In genomic region chr4:176902710-176903323, GRCh38 we compare ENCODE assay signal across 8 cellular contexts.
DNase-seq lines count a peak whose midpoint lies in the region; ATAC-seq and TF ChIP-seq lines count a peak whose summit lies in the region.

No MANE protein-coding gene starts in this region.

- no peaks in the 10 kb centered on the region for H3K27me3 ChIP-seq in uterus

- H3K4me1 Mint-ChIP-seq in activated T-cell treated with anti-CD3 and anti-CD28 coated beads, Interleukin-2, amount 50 U/mL, for 4 hours (ENCODE audit: low read depth), result no peaks in the 10 kb centered on the region
- peaks cover 7% of the 10 kb centered on the region for H3K4me1 Mint-ChIP-seq in stimulated activated naive CD8-positive, alpha-beta T cell treated with anti-CD3 and anti-CD28 coated beads, Interleukin-15, amount 100 ng/mL, for 72 hours

- peak overlapping the region; percentile 1; the same call in 1 of the 2 replicates for H3K4me3 ChIP-seq in WI38 (ENCODE audit: low read depth, low read length)
- H3K4me3 ChIP-seq in uterus, result no peak overlapping the region

- H3K27ac ChIP-seq in uterus, result no peak overlapping the region

- no peaks in the 10 kb centered on the region for H3K36me3 ChIP-seq in uterus

- H3K9me3 ChIP-seq in uterus, result no peaks in the 10 kb centered on the region

- peak; percentile 80 to 81 for ATAC-seq in activated T-cell treated with anti-CD3 and anti-CD28 coated beads, Interleukin-2, amount 50 U/mL, for 4 hours
- peak; percentile 83 for ATAC-seq in HG03066 (IDR thresholded peaks at IDR 0.05; ENCODE audit: low read depth, unreplicated experiment)
- peak; percentile 99 for ATAC-seq in stimulated activated naive CD8-positive, alpha-beta T cell treated with anti-CD3 and anti-CD28 coated beads, Interleukin-15, amount 100 ng/mL, for 72 hours

- intact Hi-C loops in uterus (cut with DNase I; ENCODE audit: low total_unique reads), result no loop called here

- DNase-seq in activated T-cell treated with anti-CD3 and anti-CD28 coated beads, Interleukin-2, amount 50 U/mL, for 4 hours, result no peak
- DNase-seq in activated T-cell treated with anti-CD3 and anti-CD28 coated beads, Interleukin-2, amount 50 U/mL, for 1 hour, result no peak
- DNase-seq in stimulated activated naive CD8-positive, alpha-beta T cell treated with anti-CD3 and anti-CD28 coated beads, Interleukin-15, amount 100 ng/mL, for 72 hours, result no peak
- DNase-seq in GM19238 (ENCODE audit: insufficient read length, low spot score), result no peak
- no peak for DNase-seq in activated effector memory CD4-positive, alpha-beta T cell treated with Interleukin-2 at 50 U/mL for 16 hours
- DNase-seq in uterus, result no peak

- H3K9me3 Mint-ChIP-seq in activated T-cell treated with anti-CD3 and anti-CD28 coated beads, Interleukin-2, amount 50 U/mL, for 4 hours, result no peaks in the 10 kb centered on the region
- no peaks in the 10 kb centered on the region for H3K9me3 Mint-ChIP-seq in stimulated activated naive CD8-positive, alpha-beta T cell treated with anti-CD3 and anti-CD28 coated beads, Interleukin-15, amount 100 ng/mL, for 72 hours

- TF ChIP-seq CTCF in WI38 (IDR thresholded peaks at IDR 0.05; ENCODE audit: low read depth, low read length) (no peak), uterus (IDR thresholded peaks at IDR 0.05) (no peak)

- H3K27ac Mint-ChIP-seq in stimulated activated naive CD8-positive, alpha-beta T cell treated with anti-CD3 and anti-CD28 coated beads, Interleukin-15, amount 100 ng/mL, for 72 hours, result no peak overlapping the region

- no peaks in the 10 kb centered on the region for H3K4me1 ChIP-seq in uterus

- H3K36me3 Mint-ChIP-seq in activated T-cell treated with anti-CD3 and anti-CD28 coated beads, Interleukin-2, amount 50 U/mL, for 4 hours (ENCODE audit: insufficient read depth), result no peaks in the 10 kb centered on the region

- TF ChIP-seq POLR2A in uterus (IDR thresholded peaks at IDR 0.05), result no peak

- no peaks in the 10 kb centered on the region for H3K27me3 Mint-ChIP-seq in activated T-cell treated with anti-CD3 and anti-CD28 coated beads, Interleukin-2, amount 50 U/mL, for 4 hours (ENCODE audit: low read depth)
- no peaks in the 10 kb centered on the region for H3K27me3 Mint-ChIP-seq in stimulated activated naive CD8-positive, alpha-beta T cell treated with anti-CD3 and anti-CD28 coated beads, Interleukin-15, amount 100 ng/mL, for 72 hours

- H3K4me3 Mint-ChIP-seq in activated T-cell treated with anti-CD3 and anti-CD28 coated beads, Interleukin-2, amount 50 U/mL, for 4 hours, result no peak overlapping the region
- no peak overlapping the region for H3K4me3 Mint-ChIP-seq in stimulated activated naive CD8-positive, alpha-beta T cell treated with anti-CD3 and anti-CD28 coated beads, Interleukin-15, amount 100 ng/mL, for 72 hours
